In the genomic region with DNA sequence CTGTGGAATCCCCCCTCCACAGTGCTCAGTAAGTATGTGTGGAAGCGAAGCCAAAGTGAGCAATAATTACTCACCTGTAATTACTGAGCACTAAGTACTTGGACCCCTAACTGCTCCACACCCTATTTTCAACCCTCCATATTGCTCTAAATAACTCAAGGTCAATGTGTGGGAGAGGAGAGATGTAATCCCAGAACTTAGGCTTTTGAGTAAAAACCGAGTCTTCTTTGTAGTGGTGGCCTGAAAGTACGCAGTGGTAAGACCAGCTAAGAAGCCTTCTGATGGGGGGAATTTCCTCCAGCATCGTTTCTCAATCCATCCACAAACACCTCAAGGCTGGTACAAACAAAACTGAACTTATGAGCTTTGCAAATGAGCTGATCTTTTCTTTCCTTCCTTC, we compare ENCODE assay signal across 14 cellular contexts.
A peak's percentile ranks its signal among the peaks of the same experiment; 100 is the strongest.
DNase-seq lines count a peak whose midpoint lies in the region; ATAC-seq and TF ChIP-seq lines count a peak whose summit lies in the region.
"Had no signal": no experiment of that assay in that cellular context is flagged by ENCODE, and none has a peak within 500 bp of the region (broad histone marks: within the 10 kb centered on the region; RNA-seq: fewer than 3 reads in every experiment).

No MANE protein-coding gene starts in this region.

- no peak overlapping the region for H3K4me3 Mint-ChIP-seq in activated CD8-positive, alpha-beta T cell treated with anti-CD3 and anti-CD28 coated beads for 36 hours
- H3K4me3 Mint-ChIP-seq in activated CD8-positive, alpha-beta T cell treated with anti-CD3 and anti-CD28 coated beads, Interleukin-2, amount 10 ng/mL, durations not matched to agents 7 days and 5 days, result no peak overlapping the region
- no peak overlapping the region for H3K4me3 Mint-ChIP-seq in neural crest cell
- H3K4me3 Mint-ChIP-seq in stimulated activated naive CD8-positive, alpha-beta T cell treated with anti-CD3 and anti-CD28 coated beads, Interleukin-15, amount 100 ng/mL, for 72 hours, result no peak overlapping the region
- H3K4me3 Mint-ChIP-seq: CD8-positive, alpha-beta memory T cell had no signal

- intact Hi-C loops in activated CD8-positive, alpha-beta T cell treated with anti-CD3 and anti-CD28 coated beads for 36 hours (cut with micrococcal nuclease), result no loop called here

- POLR2A ChIA-PET in activated CD8-positive, alpha-beta T cell treated with anti-CD3 and anti-CD28 coated beads for 36 hours (lab: Charles Lee), result no interaction called here
- POLR2A ChIA-PET in activated CD8-positive, alpha-beta T cell treated with anti-CD3 and anti-CD28 coated beads, Interleukin-2, amount 10 ng/mL, durations not matched to agents 7 days and 5 days (lab: Charles Lee), result no interaction called here

- peak; percentile 69 for ATAC-seq in activated CD8-positive, alpha-beta T cell treated with anti-CD3 and anti-CD28 coated beads for 36 hours
- ATAC-seq in activated CD8-positive, alpha-beta T cell treated with anti-CD3 and anti-CD28 coated beads, Interleukin-2, amount 10 ng/mL, durations not matched to agents 7 days and 5 days, result no peak
- peak; percentile 80 for ATAC-seq in HG02610 (IDR thresholded peaks at IDR 0.05; ENCODE audit: unreplicated experiment)
- peak; percentile 97 for ATAC-seq in stimulated activated naive CD8-positive, alpha-beta T cell treated with anti-CD3 and anti-CD28 coated beads, Interleukin-15, amount 100 ng/mL, for 72 hours
- ATAC-seq: HCT116 had no signal

- TF ChIP-seq CTCF in activated CD8-positive, alpha-beta T cell treated with anti-CD3 and anti-CD28 coated beads for 36 hours (IDR thresholded peaks at IDR 0.05), result no peak
- TF ChIP-seq CTCF in neural crest cell (conservative IDR thresholded peaks at IDR 0.05), result no peak

- H3K9me3 Mint-ChIP-seq in activated CD8-positive, alpha-beta T cell treated with anti-CD3 and anti-CD28 coated beads for 36 hours, result no peaks in the 10 kb centered on the region
- no peaks in the 10 kb centered on the region for H3K9me3 Mint-ChIP-seq in activated CD8-positive, alpha-beta T cell treated with anti-CD3 and anti-CD28 coated beads, Interleukin-2, amount 10 ng/mL, durations not matched to agents 7 days and 5 days (ENCODE audit: insufficient read depth)
- H3K9me3 Mint-ChIP-seq in neural crest cell, result no peaks in the 10 kb centered on the region
- no peaks in the 10 kb centered on the region for H3K9me3 Mint-ChIP-seq in stimulated activated naive CD8-positive, alpha-beta T cell treated with anti-CD3 and anti-CD28 coated beads, Interleukin-15, amount 100 ng/mL, for 72 hours
- H3K9me3 Mint-ChIP-seq: CD8-positive, alpha-beta memory T cell had no signal

- H3K27me3 Mint-ChIP-seq in activated CD8-positive, alpha-beta T cell treated with anti-CD3 and anti-CD28 coated beads for 36 hours, result no peaks in the 10 kb centered on the region
- no peaks in the 10 kb centered on the region for H3K27me3 Mint-ChIP-seq in activated CD8-positive, alpha-beta T cell treated with anti-CD3 and anti-CD28 coated beads, Interleukin-2, amount 10 ng/mL, durations not matched to agents 7 days and 5 days (ENCODE audit: low read depth)
- no peaks in the 10 kb centered on the region for H3K27me3 Mint-ChIP-seq in neural crest cell (ENCODE audit: low read depth)
- H3K27me3 Mint-ChIP-seq in stimulated activated naive CD8-positive, alpha-beta T cell treated with anti-CD3 and anti-CD28 coated beads, Interleukin-15, amount 100 ng/mL, for 72 hours, result no peaks in the 10 kb centered on the region
- H3K27me3 Mint-ChIP-seq: CD8-positive, alpha-beta memory T cell had no signal

- no peak overlapping the region for H3K27ac Mint-ChIP-seq in activated CD8-positive, alpha-beta T cell treated with anti-CD3 and anti-CD28 coated beads for 36 hours
- H3K27ac Mint-ChIP-seq in activated CD8-positive, alpha-beta T cell treated with anti-CD3 and anti-CD28 coated beads, Interleukin-2, amount 10 ng/mL, durations not matched to agents 7 days and 5 days, result no peak overlapping the region
- peak overlapping the region; percentile 57 for H3K27ac Mint-ChIP-seq in neural crest cell (ENCODE audit: unreplicated experiment)
- H3K27ac Mint-ChIP-seq in stimulated activated naive CD8-positive, alpha-beta T cell treated with anti-CD3 and anti-CD28 coated beads, Interleukin-15, amount 100 ng/mL, for 72 hours, result no peak overlapping the region

- CTCF ChIA-PET in activated CD8-positive, alpha-beta T cell treated with anti-CD3 and anti-CD28 coated beads for 36 hours (lab: Charles Lee), result no interaction called here
- CTCF ChIA-PET in activated CD8-positive, alpha-beta T cell treated with anti-CD3 and anti-CD28 coated beads, Interleukin-2, amount 10 ng/mL, durations not matched to agents 7 days and 5 days (lab: Charles Lee), result no interaction called here

- peaks cover 5% of the 10 kb centered on the region for H3K36me3 Mint-ChIP-seq in activated CD8-positive, alpha-beta T cell treated with anti-CD3 and anti-CD28 coated beads for 36 hours (ENCODE audit: low read depth)
- no peaks in the 10 kb centered on the region for H3K36me3 Mint-ChIP-seq in activated CD8-positive, alpha-beta T cell treated with anti-CD3 and anti-CD28 coated beads, Interleukin-2, amount 10 ng/mL, durations not matched to agents 7 days and 5 days (ENCODE audit: low read depth)
- H3K36me3 Mint-ChIP-seq in neural crest cell (ENCODE audit: low read depth), result no peaks in the 10 kb centered on the region

- peak; percentile 19 for DNase-seq in activated CD8-positive, alpha-beta T cell treated with anti-CD3 and anti-CD28 coated beads for 36 hours
- DNase-seq in activated CD8-positive, alpha-beta T cell treated with anti-CD3 and anti-CD28 coated beads, Interleukin-2, amount 10 ng/mL, durations not matched to agents 7 days and 5 days, result no peak
- DNase-seq in neural crest cell (ENCODE audit: low read depth, low spot score) (no peak), occipital lobe (lab: John Stamatoyannopoulos, UW) (no peak), iPS-NIHi7 (ENCODE audit: extremely low spot score) (no peak)
- DNase-seq in stimulated activated naive CD8-positive, alpha-beta T cell treated with anti-CD3 and anti-CD28 coated beads, Interleukin-15, amount 100 ng/mL, for 72 hours, result peak in 1 of 2 donors; percentile 37
- DNase-seq: 8988T; AML-193; Caco-2; CD8-positive, alpha-beta memory T cell; DND-41; GDM1 had no signal

- H3K4me1 Mint-ChIP-seq in activated CD8-positive, alpha-beta T cell treated with anti-CD3 and anti-CD28 coated beads for 36 hours (ENCODE audit: low read depth), result peaks cover 12% of the 10 kb centered on the region
- no peaks in the 10 kb centered on the region for H3K4me1 Mint-ChIP-seq in activated CD8-positive, alpha-beta T cell treated with anti-CD3 and anti-CD28 coated beads, Interleukin-2, amount 10 ng/mL, durations not matched to agents 7 days and 5 days (ENCODE audit: low read depth)
- H3K4me1 Mint-ChIP-seq in neural crest cell, result no peaks in the 10 kb centered on the region
- peaks cover 12% of the 10 kb centered on the region for H3K4me1 Mint-ChIP-seq in stimulated activated naive CD8-positive, alpha-beta T cell treated with anti-CD3 and anti-CD28 coated beads, Interleukin-15, amount 100 ng/mL, for 72 hours
- H3K4me1 Mint-ChIP-seq: CD8-positive, alpha-beta memory T cell had no signal
